In genomic region chr4:8199594-8200301, GRCh38 we compare ENCODE assay signal across 8 cellular contexts. TPM values are rescaled to one million over a fixed set of nuclear protein-coding genes. Genes with fewer than 3 reads are reported as not detected.
DNase-seq lines count a peak whose midpoint lies in the region; ATAC-seq, FAIRE-seq and TF ChIP-seq lines count a peak whose summit lies in the region.

No MANE protein-coding gene starts in this region.

- H2AK5ac ChIP-seq in trophoblast cell (ENCODE audit: low read length), result peak overlapping the region; percentile 95

- no peak overlapping the region for H2AFZ ChIP-seq in endothelial cell of umbilical vein (ENCODE audit: low read depth, low read length)
- peak overlapping the region; percentile 48 for H2AFZ ChIP-seq in trophoblast cell (ENCODE audit: insufficient read depth, low read length, poor library complexity)

- H3K9ac ChIP-seq in endothelial cell of umbilical vein (replicated peaks; ENCODE audit: extremely low read depth, insufficient read depth, low read length) (peak overlapping the region; percentile 91), trophoblast cell (ENCODE audit: low read length) (no peak overlapping the region)

- H3K9me3 ChIP-seq in DOHH2 (ENCODE audit: control insufficient read depth, insufficient read depth, low read length) (no peaks in the 10 kb centered on the region), SJSA1 (replicated peaks) (no peaks in the 10 kb centered on the region), endothelial cell of umbilical vein (replicated peaks; ENCODE audit: control insufficient read depth, insufficient read depth, low read length) (no peaks in the 10 kb centered on the region), trophoblast cell (ENCODE audit: insufficient read depth, low read depth, low read length) (peaks cover 3% of the 10 kb centered on the region)

- H3F3A ChIP-seq in DOHH2 (ENCODE audit: control insufficient read depth, insufficient read depth), result peaks cover 15% of the 10 kb centered on the region

- no CpG with 5 or more reads among the region's 26 CpGs for WGBS in trophoblast cell (ENCODE audit: extremely low coverage, insufficient coverage, insufficient read length)

- peak overlapping the region; percentile 96 for H2BK12ac ChIP-seq in trophoblast cell (ENCODE audit: low read length)

- H4K91ac ChIP-seq in trophoblast cell (ENCODE audit: low read depth, low read length), result peak overlapping the region; percentile 97

- H2BK120ac ChIP-seq in trophoblast cell (ENCODE audit: insufficient read depth, low read length, poor library complexity), result peak overlapping the region; percentile 98

- TSS peak; percentile 62 for BruUV-seq in endothelial cell of umbilical vein (replicated peaks; lab: Mats Ljungman, UMichigan)

- H3K79me1 ChIP-seq in trophoblast cell (ENCODE audit: low read length), result peaks cover 38% of the 10 kb centered on the region

- intact Hi-C loops in endothelial cell of umbilical vein (cut with micrococcal nuclease), result loop anchor here (1.0 to 5.0 kb wide), 4 partner anchors 8 to 228 kb away; partner anchors contain the start of gene ABLIM2

- no peak overlapping the region for H3K23ac ChIP-seq in trophoblast cell (ENCODE audit: low read length)

- no peak for FAIRE-seq in endothelial cell of umbilical vein (lab: Jason Lieb, UNC)

- peak overlapping the region; percentile 54 for H4K12ac ChIP-seq in trophoblast cell (ENCODE audit: low read depth, low read length)

- H3K36me3 ChIP-seq in DOHH2 (ENCODE audit: control insufficient read depth, low read length) (peaks cover 22% of the 10 kb centered on the region), SJSA1 (no peaks in the 10 kb centered on the region), endothelial cell of umbilical vein (ENCODE audit: control insufficient read depth in 2 of 2, extremely low read depth in 1 of 2, insufficient read depth in 2 of 2, low read length in 2 of 2) (peaks cover 2 to 12% of the 10 kb centered on the region in 2 experiments), trophoblast cell (ENCODE audit: control insufficient read depth in 1 of 2, insufficient read depth in 2 of 2, low read length in 2 of 2) (no peaks in the 10 kb centered on the region)

- H3K9me2 ChIP-seq in DOHH2 (replicated peaks; ENCODE audit: control insufficient read depth, low read length), result no peaks in the 10 kb centered on the region

- no peaks in the 10 kb centered on the region for H4K20me1 ChIP-seq in DOHH2 (ENCODE audit: control insufficient read depth, insufficient read depth, low read depth, low read length)
- no peaks in the 10 kb centered on the region for H4K20me1 ChIP-seq in endothelial cell of umbilical vein (replicated peaks; ENCODE audit: control insufficient read depth, extremely low read depth, insufficient read depth, low read length)

- H3K4me1 ChIP-seq in DOHH2 (ENCODE audit: control insufficient read depth, low read length) (peaks cover 95% of the 10 kb centered on the region), SJSA1 (replicated peaks) (peaks cover 18% of the 10 kb centered on the region), endothelial cell of umbilical vein (ENCODE audit: control insufficient read depth, extremely low read depth, insufficient read depth, low read length) (peaks cover 67% of the 10 kb centered on the region), trophoblast cell (ENCODE audit: control insufficient read depth in 1 of 2, insufficient read depth in 2 of 2, low read length in 2 of 2) (peaks cover 39 to 44% of the 10 kb centered on the region in 2 experiments)

- no peaks in the 10 kb centered on the region for H3K9me1 ChIP-seq in endothelial cell of umbilical vein (replicated peaks; ENCODE audit: control insufficient read depth, extremely low read depth, insufficient read depth, low read length)

- H3K4me3 ChIP-seq in DOHH2 (ENCODE audit: low read length), result peak overlapping the region; percentile 81
- H3K4me3 ChIP-seq in SJSA1, result peak overlapping the region; percentile 31
- peak overlapping the region; percentile 72 to 77 (median 76) for H3K4me3 ChIP-seq in endothelial cell of umbilical vein (replicated peaks in 1 of 3; ENCODE audit: insufficient read depth in 1 of 3, low read depth in 1 of 3, low read length in 3 of 3)
- H3K4me3 ChIP-seq in trophoblast cell (ENCODE audit: low read depth, low read length), result no peak overlapping the region

- peaks cover 43% of the 10 kb centered on the region for H3K79me2 ChIP-seq in DOHH2 (ENCODE audit: control insufficient read depth, low read length)
- peaks cover 56% of the 10 kb centered on the region for H3K79me2 ChIP-seq in endothelial cell of umbilical vein (ENCODE audit: control insufficient read depth, insufficient read depth, low read length)
- H3K79me2 ChIP-seq in trophoblast cell (ENCODE audit: control insufficient read depth, insufficient read depth, low read length, poor library complexity), result peaks cover 15% of the 10 kb centered on the region

- ATAC-seq in HG03571 (IDR thresholded peaks at IDR 0.05; ENCODE audit: unreplicated experiment), result no peak

- TF ChIP-seq POLR2A in endothelial cell of umbilical vein (IDR thresholded peaks at IDR 0.05; ENCODE audit: low read depth, low read length), result no peak

- POLR2A ChIA-PET in endothelial cell of umbilical vein (lab: Charles Lee), result interaction anchor here (0.6 to 1.1 kb wide), 5 partner anchors 8 to 229 kb away, joined by 3 to 4 read pairs (median 3); partner anchors contain the start of gene ABLIM2

- H3K4me2 ChIP-seq in DOHH2 (ENCODE audit: low read length) (peak overlapping the region; percentile 88), endothelial cell of umbilical vein (ENCODE audit: insufficient read depth, low read length) (peak overlapping the region; percentile 72), trophoblast cell (ENCODE audit: low read length) (peak overlapping the region; percentile 24)

- H3K14ac ChIP-seq in trophoblast cell (ENCODE audit: low read length), result peak overlapping the region; percentile 51

- dilution Hi-C loops in endothelial cell of umbilical vein (cut with MboI; ENCODE audit: extremely low pct_ligation_motif_present, low sequenced_read_pairs), result no loop called here

- H3K27me3 ChIP-seq in DOHH2 (ENCODE audit: control insufficient read depth, low read length), result no peaks in the 10 kb centered on the region
- H3K27me3 ChIP-seq in SJSA1 (replicated peaks), result no peaks in the 10 kb centered on the region
- H3K27me3 ChIP-seq in endothelial cell of umbilical vein (ENCODE audit: control insufficient read depth in 2 of 2, insufficient read depth in 2 of 2, low read length in 2 of 2), result no peaks in the 10 kb centered on the region
- H3K27me3 ChIP-seq in trophoblast cell (ENCODE audit: insufficient read depth, low read length), result no peaks in the 10 kb centered on the region

- no peak for DNase-seq in SJSA1 (ENCODE audit: low read depth in 1 of 2, low spot score in 2 of 2)
- peak; percentile 34 for DNase-seq in endothelial cell of umbilical vein (ENCODE audit: low read depth, low spot score)
- peak in 1 of 2 donors; percentile 40 for DNase-seq in trophoblast cell
- DNase-seq in Kasumi-1 (lab: John Stamatoyannopoulos, UW), result no peak
- DNase-seq in NCI-H187 treated with DMSO at 0.1 percent for 48 hours (lab: John Stamatoyannopoulos, UW), result no peak
- no peak for DNase-seq in HuH-7 (ENCODE audit: low spot score)

- peak overlapping the region; percentile 94 for H3K27ac ChIP-seq in DOHH2 (ENCODE audit: low read depth, low read length)
- no peak overlapping the region for H3K27ac ChIP-seq in SJSA1
- H3K27ac ChIP-seq in endothelial cell of umbilical vein (ENCODE audit: insufficient read depth, low read depth, low read length), result peak overlapping the region; percentile 82
- H3K27ac ChIP-seq in trophoblast cell (ENCODE audit: low read depth, low read length), result peak overlapping the region; percentile 60

- CTCF ChIA-PET in endothelial cell of umbilical vein (lab: Charles Lee), result interaction anchor here (0.6 to 14.2 kb wide), 6 partner anchors 9 to 244 kb away, joined by 3 to 196 read pairs (median 6); no protein-coding TSS in a partner anchor

- H3K4ac ChIP-seq in trophoblast cell (ENCODE audit: low read depth, low read length), result peak overlapping the region; percentile 37

- TF ChIP-seq CTCF in DOHH2 (IDR thresholded peaks at IDR 0.05; ENCODE audit: low read depth, low read length, poor library complexity, severe bottlenecking), result peak; percentile 3
- TF ChIP-seq CTCF in endothelial cell of umbilical vein (IDR thresholded peaks at IDR 0.05; ENCODE audit: extremely low read depth in 1 of 2, insufficient read depth in 1 of 2, low read depth in 1 of 2, low read length in 2 of 2), result no peak

- H4K8ac ChIP-seq in trophoblast cell (ENCODE audit: low read depth, low read length), result peak overlapping the region; percentile 52

- H2BK5ac ChIP-seq in trophoblast cell (ENCODE audit: low read depth, low read length, poor library complexity), result peak overlapping the region; percentile 59

- H3K18ac ChIP-seq in trophoblast cell (ENCODE audit: low read length), result peak overlapping the region; percentile 80

TF ChIP-seq in endothelial cell of umbilical vein, 7 proteins besides CTCF, POLR2A, EP300 and RAD21 (continues in another document):
- no peak for TF ChIP-seq MAX (IDR thresholded peaks at IDR 0.05; ENCODE audit: insufficient read depth, insufficient read length)

RNA-seq across cellular contexts. Expression of gene SH3TC1, which starts 0.7 kb away (rescaled TPM):
- total RNA-seq in SJSA1 (2014; rRNA removed; shearing (Covaris generic)), result 1.4 and 4.3 TPM in 2 replicates
- total RNA-seq in endothelial cell of umbilical vein, result 174 and 192 TPM in 2 replicates
- polyA plus RNA-seq in endothelial cell of umbilical vein, result 96.5 and 115 TPM in 2 replicates
- 35.0 and 58.8 TPM in 2 replicates for polyA plus RNA-seq in endothelial cell of umbilical vein (2011; cell fraction: cytosol; rRNA removed)
- 289 and 386 TPM in 2 replicates for polyA plus RNA-seq in endothelial cell of umbilical vein (2011; cell fraction: nucleus; rRNA removed)
- polyA plus RNA-seq in endothelial cell of umbilical vein (2012), result 43.1 and 46.6 TPM in 2 replicates
- 115 and 144 TPM in 2 replicates for polyA minus RNA-seq in endothelial cell of umbilical vein
- polyA minus RNA-seq in endothelial cell of umbilical vein (2011; cell fraction: cytosol; rRNA and poly(A)+ RNA removed), result 9.3 TPM
- polyA minus RNA-seq in endothelial cell of umbilical vein (2011; cell fraction: nucleus; rRNA and poly(A)+ RNA removed), result 189 and 297 TPM in 2 replicates
- polyA plus RNA-seq in trophoblast cell (2013), result 12.8 and 13.1 TPM in 2 replicates

RNA-seq across cellular contexts. Expression of gene ABLIM2, which starts 41.1 kb away (rescaled TPM):
- 0.13 TPM in 1 of 2 replicates, not detected in the other for total RNA-seq in SJSA1 (2014; rRNA removed; shearing (Covaris generic))
- 0.30 and 0.66 TPM in 2 replicates for total RNA-seq in endothelial cell of umbilical vein
- polyA plus RNA-seq in endothelial cell of umbilical vein, result 0.18 and 0.28 TPM in 2 replicates
- polyA plus RNA-seq in endothelial cell of umbilical vein (2011; cell fraction: cytosol; rRNA removed), result 0.14 and 0.15 TPM in 2 replicates
- polyA plus RNA-seq in endothelial cell of umbilical vein (2011; cell fraction: nucleus; rRNA removed), result 0.17 and 0.32 TPM in 2 replicates
- 0.07 and 0.10 TPM in 2 replicates for polyA plus RNA-seq in endothelial cell of umbilical vein (2012)
- 0.53 TPM in 1 of 2 replicates, not detected in the other for polyA minus RNA-seq in endothelial cell of umbilical vein
- 2.8 TPM for polyA minus RNA-seq in endothelial cell of umbilical vein (2011; cell fraction: cytosol; rRNA and poly(A)+ RNA removed)
- 0.24 TPM in 1 of 2 replicates, not detected in the other for polyA minus RNA-seq in endothelial cell of umbilical vein (2011; cell fraction: nucleus; rRNA and poly(A)+ RNA removed)
- polyA plus RNA-seq in trophoblast cell (2013), result 3.0 and 3.2 TPM in 2 replicates

Comparison
In these comparisons a context has a peak if more than half of its experiments do, and no peak if none do; other contexts are left out.
1. H3K4me2 ChIP-seq: peak in every context shown above with its lines; median percentile 88 in DOHH2; 72 in endothelial cell of umbilical vein; 24 in trophoblast cell.
2. RNA of gene SH3TC1, which starts 0.7 kb away (total RNA-seq): 174 to 192 TPM in endothelial cell of umbilical vein; 1.4 to 4.3 TPM in SJSA1; every median in the first group is over 10 times any median in the second.